1 cellular context compared by ENCODE assay signal in genomic region chr10:68957654-68958053, GRCh38.
TF ChIP-seq lines count a peak whose summit lies in the region.

No MANE protein-coding gene starts in this region.

TF ChIP-seq in H1, 55 proteins besides CTCF, POLR2A, EP300 and RAD21:
- TF ChIP-seq TCF12 (IDR thresholded peaks at IDR 0.05; ENCODE audit: low read depth, low read length), result no peak
- no peak for TF ChIP-seq SP1 (IDR thresholded peaks at IDR 0.05; ENCODE audit: low read depth, low read length)
- no peak for TF ChIP-seq PHF8 (conservative IDR thresholded peaks at IDR 0.05; ENCODE audit: low read depth, low read length)
- no peak for TF ChIP-seq ZNF274 (IDR thresholded peaks at IDR 0.05; ENCODE audit: borderline replicate concordance, extremely low read depth, low read length)
- no peak for TF ChIP-seq E2F6 (IDR thresholded peaks at IDR 0.05)
- no peak for TF ChIP-seq MAFK (IDR thresholded peaks at IDR 0.05; ENCODE audit: low read depth, low read length)
- no peak for TF ChIP-seq POLR2AphosphoS5 (IDR thresholded peaks at IDR 0.05; ENCODE audit: low read depth, low read length)
- no peak for TF ChIP-seq SAP30 (IDR thresholded peaks at IDR 0.05; ENCODE audit: insufficient read depth, insufficient replicate concordance, low read length)
- TF ChIP-seq MAX (IDR thresholded peaks at IDR 0.05), result no peak
TF ChIP-seq in H1: peak in this region for 0.
